19 cellular contexts compared by ENCODE assay signal in the genomic region with DNA sequence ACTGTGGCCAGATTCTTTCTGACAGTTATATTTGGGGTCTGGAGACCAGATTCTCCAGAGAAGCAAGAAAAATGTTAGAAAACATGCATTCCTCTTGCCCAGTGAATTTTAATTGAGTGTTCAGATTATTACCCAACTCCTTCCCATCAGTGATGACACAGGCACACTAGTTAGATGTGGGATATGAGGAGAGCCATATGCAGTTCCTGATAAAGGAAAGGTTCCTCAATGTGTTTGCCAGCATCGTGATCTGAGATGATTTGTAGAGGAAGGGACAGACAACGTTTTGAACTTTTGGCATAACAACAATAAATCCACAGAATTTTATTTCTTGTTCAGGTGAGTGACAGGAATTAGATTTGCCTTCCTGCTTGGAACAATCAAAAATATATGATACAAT.
DNase-seq lines count a peak whose midpoint lies in the region; ATAC-seq and TF ChIP-seq lines count a peak whose summit lies in the region.
"Had no signal": no experiment of that assay in that cellular context is flagged by ENCODE, and none has a peak within 500 bp of the region (broad histone marks: within the 10 kb centered on the region; RNA-seq: fewer than 3 reads in every experiment).

No MANE protein-coding gene starts in this region.

- H3K4me3 ChIP-seq in adipocyte (ENCODE audit: low read length) (no peak overlapping the region), fibroblast of the aortic adventitia (ENCODE audit: low read depth, low read length) (no peak overlapping the region), thyroid gland (replicated peaks in 1 of 3) (no peak overlapping the region)

- H3K9me3 ChIP-seq in adipocyte (ENCODE audit: control insufficient read depth, low read length): peaks cover under 1% of the 10 kb centered on the region
- H3K9me3 ChIP-seq in thyroid gland: no peaks in the 10 kb centered on the region

- H3K27ac Mint-ChIP-seq in glutamatergic neuron (ENCODE audit: unreplicated experiment): no peak overlapping the region

- no peaks in the 10 kb centered on the region for H3K4me1 Mint-ChIP-seq in glutamatergic neuron (ENCODE audit: low read depth, unreplicated experiment)
- H3K4me1 Mint-ChIP-seq: CD4-positive, CD25-positive, alpha-beta regulatory T cell had no signal

- intact Hi-C loops in thyroid gland (cut with DNase I): no loop called here

- DNase-seq in OCI-M1 (lab: John Stamatoyannopoulos, UW) (peak; percentile 94), adipocyte (ENCODE audit: low read depth) (peak; percentile 52), fibroblast of the aortic adventitia (ENCODE audit: low read depth) (peak; percentile 7), omental fat pad (ENCODE audit: low spot score) (no peak), thyroid gland (no peak), glutamatergic neuron (no peak), substantia nigra (lab: John Stamatoyannopoulos, UW) (no peak)
- DNase-seq: CD4-positive, CD25-positive, alpha-beta regulatory T cell; COR-L47; DMS79 treated with DMSO at 0.1 percent for 48 hours; GOT3; NCI-H1105; NCI-H146; NCI-H2029 treated with DMSO at 0.1 percent for 48 hours; NCI-H510A treated with DMSO at 0.1 percent for 48 hours; NCI-H748 treated with DMSO at 0.1 percent for 48 hours had no signal

- no peak for TF ChIP-seq POLR2A in thyroid gland (IDR thresholded peaks at IDR 0.05)

- H3K27ac ChIP-seq in thyroid gland: no peak overlapping the region
- H3K27ac ChIP-seq in substantia nigra (ENCODE audit: low read depth, low read length, poor library complexity, severe bottlenecking): no peak overlapping the region
- H3K27ac ChIP-seq: KMS-11, RWPE1 had no signal

- peaks cover 5% of the 10 kb centered on the region for H3K36me3 Mint-ChIP-seq in glutamatergic neuron (ENCODE audit: unreplicated experiment)
- H3K36me3 Mint-ChIP-seq: CD4-positive, CD25-positive, alpha-beta regulatory T cell had no signal

- H3K4me3 Mint-ChIP-seq in glutamatergic neuron (ENCODE audit: unreplicated experiment): no peak overlapping the region
- H3K4me3 Mint-ChIP-seq: CD4-positive, CD25-positive, alpha-beta regulatory T cell had no signal

- no peaks in the 10 kb centered on the region for H3K9me3 Mint-ChIP-seq in glutamatergic neuron (ENCODE audit: unreplicated experiment)

- H3K27me3 Mint-ChIP-seq in glutamatergic neuron (ENCODE audit: unreplicated experiment): no peaks in the 10 kb centered on the region

- 75 to 76% methylated on average over 2 of the region's 2 CpGs for WGBS in thyroid gland, 2 donors

- H3K27me3 ChIP-seq in adipocyte (replicated peaks; ENCODE audit: control insufficient read depth, insufficient read depth, low read length): no peaks in the 10 kb centered on the region
- no peaks in the 10 kb centered on the region for H3K27me3 ChIP-seq in thyroid gland

- TF ChIP-seq CTCF in fibroblast of the aortic adventitia (IDR thresholded peaks at IDR 0.05; ENCODE audit: insufficient read depth, low read length): no peak
- TF ChIP-seq CTCF in omental fat pad (IDR thresholded peaks at IDR 0.05): no peak
- no peak for TF ChIP-seq CTCF in thyroid gland (IDR thresholded peaks at IDR 0.05)
- no peak for TF ChIP-seq CTCF in glutamatergic neuron (IDR thresholded peaks at IDR 0.05; ENCODE audit: partially characterized antibody, unreplicated experiment)

- no peaks in the 10 kb centered on the region for H3K36me3 ChIP-seq in adipocyte (ENCODE audit: control insufficient read depth, insufficient read depth, low read length, severe bottlenecking)
- no peaks in the 10 kb centered on the region for H3K36me3 ChIP-seq in thyroid gland

- no peak overlapping the region for H3K9ac ChIP-seq in adipocyte (ENCODE audit: low read length)
- H3K9ac ChIP-seq: KMS-11 had no signal

- ATAC-seq in omental fat pad (ENCODE audit: low FRiP score): peak; percentile 38
- ATAC-seq: HCT116 had no signal

- H3K4me1 ChIP-seq in adipocyte (ENCODE audit: control insufficient read depth, insufficient read depth, low read length): peaks cover 4% of the 10 kb centered on the region
- H3K4me1 ChIP-seq in thyroid gland: peaks cover 0 to 8% of the 10 kb centered on the region in 2 donors

Comparison
In these comparisons a context has a peak if more than half of its experiments do, and no peak if none do; other contexts are left out.
1. DNase-seq: peak in OCI-M1 (single experiment), adipocyte (single experiment) and fibroblast of the aortic adventitia (single experiment); none in omental fat pad (single experiment), thyroid gland (0 of 2), glutamatergic neuron (single experiment) and substantia nigra (0 of 49).